In the genomic region with DNA sequence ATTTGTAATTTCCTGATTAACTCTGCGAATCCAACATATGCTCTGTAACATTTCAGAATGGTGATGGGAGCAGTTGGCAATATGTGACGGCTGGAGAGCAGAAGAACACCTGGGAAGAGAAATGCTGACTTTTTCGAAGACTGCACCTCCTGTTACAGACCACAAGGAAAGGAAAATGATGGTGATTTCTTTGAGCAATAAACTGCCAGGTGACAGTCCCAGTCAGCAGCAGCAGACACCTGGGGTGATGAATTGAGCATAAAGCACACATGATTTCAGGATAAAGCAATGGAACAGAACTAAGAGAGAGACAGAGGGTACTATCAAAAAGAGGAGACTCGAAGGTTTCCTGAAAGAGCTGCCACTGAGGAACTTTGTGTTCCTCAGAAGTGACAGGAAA, we compare ENCODE assay signal across 27 cellular contexts.
DNase-seq lines count a peak whose midpoint lies in the region; ATAC-seq and TF ChIP-seq lines count a peak whose summit lies in the region.
"Had no signal": no experiment of that assay in that cellular context is flagged by ENCODE, and none has a peak within 500 bp of the region (broad histone marks: within the 10 kb centered on the region; RNA-seq: fewer than 3 reads in every experiment).

No MANE protein-coding gene starts in this region.

- H3K27ac ChIP-seq in MM.1S (ENCODE audit: low read length), result peak overlapping the region; percentile 62
- H3K27ac ChIP-seq: 22Rv1, C4-2B, RWPE1 had no signal

- no peaks in the 10 kb centered on the region for H3K27me3 ChIP-seq in MM.1S (replicated peaks; ENCODE audit: insufficient read depth, low read length)

- CTCF ChIA-PET in WTC11 (lab: Charles Lee), result interaction anchor here (0.8 kb wide), 1 partner anchor 285 kb away, joined by 3 read pairs; no protein-coding TSS in a partner anchor

- DNase-seq in NCI-H1417 (lab: John Stamatoyannopoulos, UW), result peak in 2 of 3 experiments; percentile 8 to 15
- no peak for DNase-seq in NCI-H1417 treated with DMSO at 0.1 percent for 48 hours (lab: John Stamatoyannopoulos, UW)
- peak; percentile 72 for DNase-seq in MM.1S
- no peak for DNase-seq in WTC11 (ENCODE audit: low spot score)
- DNase-seq in mucosa of descending colon, result no peak
- DNase-seq: Caco-2; CD8-positive, alpha-beta T cell; EL; GF-D8; H9; KBM-7; NCI-H1105 treated with DMSO at 0.1 percent for 48 hours; NCI-H187 treated with DMSO at 0.1 percent for 48 hours; NCI-H345; NCI-H510A treated with DMSO at 0.1 percent for 48 hours; NCI-H774; SHP77; T-cell had no signal

- H3K4me3 Mint-ChIP-seq in WTC11, result no peak overlapping the region
- H3K4me3 Mint-ChIP-seq: B cell; CD8-positive, alpha-beta T cell; H9; T-cell had no signal

- TF ChIP-seq CTCF in MM.1S (IDR thresholded peaks at IDR 0.05; ENCODE audit: low read length) (no peak), WTC11 (IDR thresholded peaks at IDR 0.05) (no peak), mucosa of descending colon (IDR thresholded peaks at IDR 0.05) (no peak)

- H3F3A ChIP-seq in MM.1S (ENCODE audit: insufficient read depth, low read length), result no peaks in the 10 kb centered on the region; the same call in 1 of the 2 replicates

- H3K9me3 ChIP-seq in MM.1S (replicated peaks; ENCODE audit: insufficient read depth, low read length) (no peaks in the 10 kb centered on the region), mucosa of descending colon (no peaks in the 10 kb centered on the region)
- H3K9me3 ChIP-seq: Caco-2 had no signal

- H2AFZ ChIP-seq in MM.1S (ENCODE audit: low read length), result peak overlapping the region; percentile 39

- intact Hi-C loops in mucosa of descending colon (cut with DNase I, micrococcal nuclease), result no loop called here

- peaks cover 8% of the 10 kb centered on the region for H3K9me3 Mint-ChIP-seq in WTC11

- no peaks in the 10 kb centered on the region for H3K79me2 ChIP-seq in MM.1S (ENCODE audit: low read length)

- H3K4me2 ChIP-seq in MM.1S (ENCODE audit: low read depth, low read length), result peak overlapping the region; percentile 46; the same call in 1 of the 2 replicates

- no peaks in the 10 kb centered on the region for H3K9me2 ChIP-seq in MM.1S (replicated peaks; ENCODE audit: insufficient read depth, low read length)

- peaks cover 24% of the 10 kb centered on the region for H3K4me1 ChIP-seq in MM.1S (ENCODE audit: low read length)
- H3K4me1 ChIP-seq in mucosa of descending colon (ENCODE audit: low read depth), result peaks cover 6% of the 10 kb centered on the region
- H3K4me1 ChIP-seq: Caco-2 had no signal

- H3K9ac ChIP-seq in MM.1S (ENCODE audit: low read length), result 0 out of 2 replicates have a peak overlapping the region, but pooled peaks have one; percentile 3

- H3K36me3 Mint-ChIP-seq in WTC11, result peaks cover 3% of the 10 kb centered on the region; the same call in 1 of the 2 replicates
- H3K36me3 Mint-ChIP-seq: CD8-positive, alpha-beta T cell; T-cell had no signal

- H3K27ac Mint-ChIP-seq in WTC11, result 0 out of 2 replicates have a peak overlapping the region, but pooled peaks have one; percentile 70
- H3K27ac Mint-ChIP-seq: B cell; CD8-positive, alpha-beta T cell; H9; T-cell had no signal

- no peaks in the 10 kb centered on the region for H4K20me1 ChIP-seq in MM.1S (ENCODE audit: insufficient read depth, low read length)

- peak; percentile 30; the same call in 1 of the 2 replicates for ATAC-seq in WTC11
- ATAC-seq in mucosa of descending colon, result peak; percentile 18
- no peak for ATAC-seq in HG03135 (IDR thresholded peaks at IDR 0.05; ENCODE audit: unreplicated experiment)
- ATAC-seq in GM19397 (IDR thresholded peaks at IDR 0.05; ENCODE audit: unreplicated experiment), result no peak
- ATAC-seq in GM21737 (IDR thresholded peaks at IDR 0.05; ENCODE audit: unreplicated experiment), result no peak
- ATAC-seq: CD8-positive, alpha-beta T cell; HepG2; Panc1; T-cell had no signal

- POLR2A ChIA-PET in WTC11 (lab: Charles Lee), result no interaction called here

- H3K4me3 ChIP-seq in MM.1S (ENCODE audit: low read length) (no peak overlapping the region), mucosa of descending colon (no peak overlapping the region)

- peaks cover 26% of the 10 kb centered on the region for H3K4me1 Mint-ChIP-seq in WTC11
- H3K4me1 Mint-ChIP-seq: B cell, T-cell had no signal

- H3K27me3 Mint-ChIP-seq in WTC11 (ENCODE audit: low read depth), result no peaks in the 10 kb centered on the region
- H3K27me3 Mint-ChIP-seq: B cell, T-cell had no signal

- H3K36me3 ChIP-seq in MM.1S (replicated peaks; ENCODE audit: insufficient read depth, low read length), result no peaks in the 10 kb centered on the region
- H3K36me3 ChIP-seq in mucosa of descending colon (ENCODE audit: low read depth), result no peaks in the 10 kb centered on the region

TF ChIP-seq in WTC11, 78 proteins besides CTCF, POLR2A, EP300 and RAD21:
- no peak for TF ChIP-seq NR1H2 (CRISPR knock-in tag; IDR thresholded peaks at IDR 0.05)
- TF ChIP-seq ZBTB21 (CRISPR knock-in tag; IDR thresholded peaks at IDR 0.05; ENCODE audit: borderline replicate concordance), result no peak
- TF ChIP-seq ZNF671 (CRISPR knock-in tag; IDR thresholded peaks at IDR 0.05), result no peak
- no peak for TF ChIP-seq GABPB1 (CRISPR knock-in tag; IDR thresholded peaks at IDR 0.05)
- TF ChIP-seq GRHL2 (CRISPR knock-in tag; IDR thresholded peaks at IDR 0.05; ENCODE audit: insufficient replicate concordance, severe bottlenecking), result no peak
- TF ChIP-seq ELF4 (CRISPR knock-in tag; IDR thresholded peaks at IDR 0.05; ENCODE audit: low read depth), result no peak
- no peak for TF ChIP-seq SP1 (CRISPR knock-in tag; conservative IDR thresholded peaks at IDR 0.05)
- TF ChIP-seq, protein P1, sequence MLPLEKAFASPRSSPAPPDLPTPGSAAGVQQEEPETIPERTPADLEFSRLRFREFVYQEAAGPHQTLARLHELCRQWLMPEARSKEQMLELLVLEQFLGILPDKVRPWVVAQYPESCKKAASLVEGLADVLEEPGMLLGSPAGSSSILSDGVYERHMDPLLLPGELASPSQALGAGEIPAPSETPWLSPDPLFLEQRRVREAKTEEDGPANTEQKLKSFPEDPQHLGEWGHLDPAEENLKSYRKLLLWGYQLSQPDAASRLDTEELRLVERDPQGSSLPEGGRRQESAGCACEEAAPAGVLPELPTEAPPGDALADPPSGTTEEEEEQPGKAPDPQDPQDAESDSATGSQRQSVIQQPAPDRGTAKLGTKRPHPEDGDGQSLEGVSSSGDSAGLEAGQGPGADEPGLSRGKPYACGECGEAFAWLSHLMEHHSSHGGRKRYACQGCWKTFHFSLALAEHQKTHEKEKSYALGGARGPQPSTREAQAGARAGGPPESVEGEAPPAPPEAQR (CRISPR knock-in tag; IDR thresholded peaks at IDR 0.05), result no peak
- TF ChIP-seq ZNF138 (CRISPR knock-in tag; conservative IDR thresholded peaks at IDR 0.05), result no peak
TF ChIP-seq in WTC11: peak in this region for 0.

Comparison
In these comparisons a context has a peak if more than half of its experiments do, and no peak if none do; other contexts are left out.
1. DNase-seq: peak in NCI-H1417 (2 of 3) and MM.1S (single experiment); none in NCI-H1417 treated with DMSO at 0.1 percent for 48 hours (single experiment), WTC11 (single experiment) and mucosa of descending colon (0 of 3).
2. ATAC-seq: peak in WTC11 (single experiment) and mucosa of descending colon (single experiment); none in HG03135 (single experiment), GM19397 (single experiment) and GM21737 (single experiment).